ENCODE assay signal across 11 cellular contexts in the genomic region with DNA sequence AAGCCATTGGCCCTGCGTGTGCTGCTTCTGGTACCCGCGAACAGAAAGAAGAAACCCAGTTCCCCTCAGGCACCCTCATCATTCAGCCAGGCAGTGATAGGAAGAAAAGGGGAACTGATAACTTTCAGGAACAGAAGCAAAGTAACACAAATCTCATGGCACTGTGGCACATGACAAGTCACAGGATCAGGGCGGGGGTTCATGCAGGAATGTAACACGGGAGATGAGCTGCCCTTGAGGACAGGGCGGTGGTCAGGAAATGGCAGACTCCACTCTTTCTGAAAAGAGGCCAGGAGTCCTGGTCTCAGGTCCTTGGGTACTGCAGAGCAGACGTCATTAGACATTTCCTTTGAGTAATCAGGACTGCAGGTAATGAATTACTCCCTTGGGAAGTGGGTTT.
A peak's percentile ranks its signal among the peaks of the same experiment; 100 is the strongest.
DNase-seq lines count a peak whose midpoint lies in the region; ATAC-seq, FAIRE-seq and TF ChIP-seq lines count a peak whose summit lies in the region.
"Had no signal": no experiment of that assay in that cellular context is flagged by ENCODE, and none has a peak within 500 bp of the region (broad histone marks: within the 10 kb centered on the region; RNA-seq: fewer than 3 reads in every experiment).

No MANE protein-coding gene starts in this region.

- no peaks in the 10 kb centered on the region for H3K36me3 ChIP-seq in A673 (ENCODE audit: insufficient read depth, low read length, poor library complexity, severe bottlenecking)
- H3K36me3 ChIP-seq: brain microvascular endothelial cell had no signal

- CTCF ChIA-PET in A673 (lab: Charles Lee): no interaction called here

- ATAC-seq in GM19372 (IDR thresholded peaks at IDR 0.05; ENCODE audit: low read depth, unreplicated experiment): peak; percentile 74
- peak; percentile 76 for ATAC-seq in HG02885 (IDR thresholded peaks at IDR 0.05; ENCODE audit: poor library complexity, unreplicated experiment)

- no TSS peak for BruUV-seq in A673 (replicated peaks; lab: Mats Ljungman, UMichigan)

- POLR2A ChIA-PET in A673 (lab: Charles Lee; ENCODE audit: low non-redundant PET): no interaction called here

- no peak overlapping the region for H3K4me3 ChIP-seq in A673 (ENCODE audit: low read depth, low read length, poor library complexity, severe bottlenecking)

- H3K4me1 ChIP-seq in A673 (ENCODE audit: insufficient read depth, low read length, poor library complexity, severe bottlenecking): peaks cover 28% of the 10 kb centered on the region

- no peaks in the 10 kb centered on the region for H3K9me3 ChIP-seq in A673 (ENCODE audit: low read depth, low read length, poor library complexity, severe bottlenecking)

- TF ChIP-seq CTCF in A673 (conservative IDR thresholded peaks at IDR 0.05; ENCODE audit: low read depth, low read length): no peak

- DNase-seq in NCI-H69 (lab: John Stamatoyannopoulos, UW) (peak; percentile 4), pons (ENCODE audit: low spot score) (peak; percentile 71), NK-92 (lab: John Stamatoyannopoulos, UW; ENCODE audit: unreplicated experiment) (no peak), urothelium cell line (ENCODE audit: low spot score) (no peak), A673 (ENCODE audit: low spot score) (no peak), UCSD-AML1 (lab: John Stamatoyannopoulos, UW; ENCODE audit: unreplicated experiment) (no peak)
- DNase-seq: activated CD4-positive, alpha-beta T cell treated with anti-CD3 and anti-CD28 coated beads for 1 hour; brain microvascular endothelial cell; NCI-H187 had no signal

- intact Hi-C loops in A673 (cut with micrococcal nuclease; ENCODE audit: unreplicated experiment): no loop called here

- no peak overlapping the region for H3K27ac ChIP-seq in A673 (ENCODE audit: low read depth, low read length, poor library complexity, severe bottlenecking)
- H3K27ac ChIP-seq: brain microvascular endothelial cell had no signal

- H3K27me3 ChIP-seq in A673 (replicated peaks; ENCODE audit: insufficient read depth, low read depth, low read length, poor library complexity): no peaks in the 10 kb centered on the region
- H3K27me3 ChIP-seq: brain microvascular endothelial cell had no signal

- FAIRE-seq in urothelium cell line (lab: Jason Lieb, UNC): no peak

Comparison
In these comparisons a context has a peak if more than half of its experiments do, and no peak if none do; other contexts are left out.
1. DNase-seq: peak in NCI-H69 (single experiment) and pons (single experiment); none in NK-92 (single experiment), urothelium cell line (single experiment), A673 (single experiment) and UCSD-AML1 (single experiment).